19 cellular contexts compared by ENCODE assay signal in genomic region chr16:33877-34707, GRCh38. TPM values are rescaled to one million over a fixed set of nuclear protein-coding genes. Genes with fewer than 3 reads are reported as not detected.
DNase-seq lines count a peak whose midpoint lies in the region; TF ChIP-seq lines count a peak whose summit lies in the region.
"Had no signal": no experiment of that assay in that cellular context is flagged by ENCODE, and none has a peak within 500 bp of the region (broad histone marks: within the 10 kb centered on the region; RNA-seq: fewer than 3 reads in every experiment).

No MANE protein-coding gene starts in this region.

- H2AFZ ChIP-seq in osteoblast (ENCODE audit: low read length): no peak overlapping the region
- H2AFZ ChIP-seq in GM23248: no peak overlapping the region

- H4K20me1 ChIP-seq in BLaER1 (no peaks in the 10 kb centered on the region), osteoblast (ENCODE audit: insufficient read depth, low read length) (no peaks in the 10 kb centered on the region), GM23248 (ENCODE audit: insufficient read depth) (no peaks in the 10 kb centered on the region)

- no peaks in the 10 kb centered on the region for H3F3A ChIP-seq in GM23248 (ENCODE audit: insufficient read depth)

- H3K27ac ChIP-seq in BLaER1 (peak overlapping the region; percentile 74), HL-60 (replicated peaks) (peak overlapping the region; percentile 77), osteoblast (ENCODE audit: low read depth, low read length) (no peak overlapping the region), GM23248 (no peak overlapping the region)
- H3K27ac ChIP-seq: C4-2B, colonic mucosa had no signal

- H3K27ac Mint-ChIP-seq in dendritic cell treated with granulocyte-macrophage colony-stimulating factor and Interleukin-4, amounts not matched to agents 40 ng/mL and 50 ng/mL, for 4 days: peak overlapping the region; percentile 36
- H3K27ac Mint-ChIP-seq: endodermal cell had no signal

- H3K79me2 ChIP-seq in osteoblast (ENCODE audit: insufficient read depth, low read length) (no peaks in the 10 kb centered on the region), GM23248 (ENCODE audit: insufficient read depth) (no peaks in the 10 kb centered on the region)

- H3K9me3 ChIP-seq in BLaER1 (no peaks in the 10 kb centered on the region), osteoblast (ENCODE audit: low read depth, low read length) (no peaks in the 10 kb centered on the region), GM23248 (ENCODE audit: low read depth) (no peaks in the 10 kb centered on the region)
- H3K9me3 ChIP-seq: colonic mucosa, MG63 had no signal

- DNase-seq in HL-60 (ENCODE audit: low read depth in 1 of 2, low spot score in 1 of 2) (no peak), osteoblast (ENCODE audit: insufficient read length, low spot score, missing footprints) (peak; percentile 47), OCI-M2 (lab: John Stamatoyannopoulos, UW; ENCODE audit: unreplicated experiment) (no peak), GM13977 (ENCODE audit: low spot score) (no peak), GM23248 (no peak)
- DNase-seq in activated CD4-positive, CD25-positive, alpha-beta regulatory T cell treated with anti-CD3 and anti-CD28 coated beads, Interleukin-2, amount 50 U/mL, for 72 hours: no peak
- DNase-seq: colonic mucosa, DMS53, endodermal cell, IMR-90, left cardiac atrium, MG63, NCI-H146, NCI-H69, T1000 had no signal

- H3K36me3 ChIP-seq in BLaER1 (peaks cover 7% of the 10 kb centered on the region), osteoblast (ENCODE audit: insufficient read depth, low read length) (no peaks in the 10 kb centered on the region), GM23248 (ENCODE audit: low read depth) (no peaks in the 10 kb centered on the region)
- H3K36me3 ChIP-seq: colonic mucosa had no signal

- peak overlapping the region; percentile 46 for H3K4me3 ChIP-seq in BLaER1
- peak overlapping the region; percentile 6; the same call in 1 of the 2 replicates for H3K4me3 ChIP-seq in HL-60 (replicated peaks; ENCODE audit: insufficient read depth, low read length)
- H3K4me3 ChIP-seq in osteoblast (ENCODE audit: insufficient read depth, low read length): no peak overlapping the region
- H3K4me3 ChIP-seq in GM23248: no peak overlapping the region
- H3K4me3 ChIP-seq: colonic mucosa, MG63 had no signal

- H3K27me3 ChIP-seq in BLaER1 (no peaks in the 10 kb centered on the region), HL-60 (ENCODE audit: insufficient read depth, poor library complexity, severe bottlenecking) (no peaks in the 10 kb centered on the region), osteoblast (ENCODE audit: insufficient read depth, low read length) (no peaks in the 10 kb centered on the region), GM23248 (replicated peaks; ENCODE audit: insufficient read depth) (no peaks in the 10 kb centered on the region)
- H3K27me3 ChIP-seq: colonic mucosa, MG63 had no signal

- H3K4me3 Mint-ChIP-seq in dendritic cell treated with granulocyte-macrophage colony-stimulating factor and Interleukin-4, amounts not matched to agents 40 ng/mL and 50 ng/mL, for 4 days: no peak overlapping the region
- H3K4me3 Mint-ChIP-seq: brain, endodermal cell had no signal

- H3K9me3 Mint-ChIP-seq in dendritic cell treated with granulocyte-macrophage colony-stimulating factor and Interleukin-4, amounts not matched to agents 40 ng/mL and 50 ng/mL, for 4 days: no peaks in the 10 kb centered on the region
- H3K9me3 Mint-ChIP-seq: brain, endodermal cell had no signal

- peaks cover 77% of the 10 kb centered on the region for H3K4me1 ChIP-seq in BLaER1
- no peaks in the 10 kb centered on the region for H3K4me1 ChIP-seq in osteoblast (ENCODE audit: insufficient read depth, low read length)
- H3K4me1 ChIP-seq in GM23248 (ENCODE audit: insufficient read depth): no peaks in the 10 kb centered on the region

- in situ Hi-C loops in GM13977 (cut with MboI; ENCODE audit: low pct_unique_long_range_greater_than_20kb, low sequenced_read_pairs, unreplicated experiment): no loop called here
- in situ Hi-C loops in GM23248 (cut with MboI): no loop called here

- no peaks in the 10 kb centered on the region for H3K9me2 ChIP-seq in GM23248 (ENCODE audit: insufficient read depth)

- H3K4me2 ChIP-seq in BLaER1: peak overlapping the region; percentile 84
- H3K4me2 ChIP-seq in osteoblast (ENCODE audit: insufficient read depth, low read length): no peak overlapping the region
- H3K4me2 ChIP-seq in GM23248 (ENCODE audit: unreplicated experiment): no peak overlapping the region

- H3K9ac ChIP-seq in BLaER1 (peak overlapping the region; percentile 42), GM23248 (no peak overlapping the region)

- intact Hi-C loops in dendritic cell treated with granulocyte-macrophage colony-stimulating factor and Interleukin-4, amounts not matched to agents 40 ng/mL and 50 ng/mL, for 4 days (cut with micrococcal nuclease): no loop called here

- TF ChIP-seq CTCF in HL-60 (IDR thresholded peaks at IDR 0.05; ENCODE audit: insufficient read depth, low read length) (no peak), osteoblast (IDR thresholded peaks at IDR 0.05; ENCODE audit: extremely low read depth, low read depth, low read length) (no peak), GM13977 (IDR thresholded peaks at IDR 0.05; ENCODE audit: extremely low read depth, insufficient read depth, missing control alignments) (no peak)

- H3K36me3 Mint-ChIP-seq in dendritic cell treated with granulocyte-macrophage colony-stimulating factor and Interleukin-4, amounts not matched to agents 40 ng/mL and 50 ng/mL, for 4 days (ENCODE audit: low read depth): peaks cover 11% of the 10 kb centered on the region
- H3K36me3 Mint-ChIP-seq: brain had no signal

- H3K4me1 Mint-ChIP-seq in dendritic cell treated with granulocyte-macrophage colony-stimulating factor and Interleukin-4, amounts not matched to agents 40 ng/mL and 50 ng/mL, for 4 days (ENCODE audit: low read depth): peaks cover 38% of the 10 kb centered on the region
- H3K4me1 Mint-ChIP-seq: endodermal cell had no signal

- 80 to 82% methylated on average over 19 to 22 of the region's 22 CpGs for WGBS in GM23248 (ENCODE audit: low coverage in 1 of 2, low lambda C conversion rate in 2 of 2, missing lambda C conversion rate in 2 of 2), 2 experiments

- H3K27me3 Mint-ChIP-seq in dendritic cell treated with granulocyte-macrophage colony-stimulating factor and Interleukin-4, amounts not matched to agents 40 ng/mL and 50 ng/mL, for 4 days: no peaks in the 10 kb centered on the region

RNA-seq across cellular contexts. Expression of gene POLR3K, which starts 19.3 kb away (rescaled TPM):
- total RNA-seq in osteoblast: 1.4 and 2.1 TPM in 2 replicates
- 2.2 and 5.2 TPM in 2 replicates for total RNA-seq in GM23248 (2014; rRNA removed; shearing (Covaris generic))
- 16.0 and 17.2 TPM in 2 replicates for polyA plus RNA-seq in GM23248 (2016; fragmentation: Nextera tagmentation; extraction: Ambion mirVana)

RNA-seq across cellular contexts. Expression of gene SNRNP25, which starts 19.5 kb away (rescaled TPM):
- 9.4 and 14.5 TPM in 2 replicates for total RNA-seq in osteoblast
- 12.1 and 17.6 TPM in 2 replicates for total RNA-seq in GM23248 (2014; rRNA removed; shearing (Covaris generic))
- 30.4 and 31.5 TPM in 2 replicates for polyA plus RNA-seq in GM23248 (2016; fragmentation: Nextera tagmentation; extraction: Ambion mirVana)

RNA-seq across cellular contexts. Expression of gene RHBDF1, which starts 38.3 kb away (rescaled TPM):
- total RNA-seq in osteoblast: 32.2 and 39.5 TPM in 2 replicates
- total RNA-seq in GM23248 (2014; rRNA removed; shearing (Covaris generic)): 54.6 and 61.7 TPM in 2 replicates
- polyA plus RNA-seq in GM23248 (2016; fragmentation: Nextera tagmentation; extraction: Ambion mirVana): 62.2 and 62.6 TPM in 2 replicates

RNA-seq across cellular contexts. Expression of gene MPG, which starts 43.9 kb away (rescaled TPM):
- total RNA-seq in osteoblast: 180 and 189 TPM in 2 replicates
- 127 and 222 TPM in 2 replicates for total RNA-seq in GM23248 (2014; rRNA removed; shearing (Covaris generic))
- polyA plus RNA-seq in GM23248 (2016; fragmentation: Nextera tagmentation; extraction: Ambion mirVana): 132 and 134 TPM in 2 replicates

Comparison
In these comparisons a context has a peak if more than half of its experiments do, and no peak if none do; other contexts are left out.
1. H3K27ac ChIP-seq: peak in BLaER1 (single experiment) and HL-60 (single experiment); none in osteoblast (single experiment) and GM23248 (single experiment).
2. H3K4me3 ChIP-seq: peak in BLaER1 (single experiment) and HL-60 (single experiment); none in osteoblast (single experiment) and GM23248 (single experiment).